In genomic region chrX:7690842-7691241, GRCh38 we compare ENCODE assay signal across 17 cellular contexts.
DNase-seq lines count a peak whose midpoint lies in the region; ATAC-seq and TF ChIP-seq lines count a peak whose summit lies in the region.
"Had no signal": no experiment of that assay in that cellular context is flagged by ENCODE, and none has a peak within 500 bp of the region (broad histone marks: within the 10 kb centered on the region; RNA-seq: fewer than 3 reads in every experiment).

No MANE protein-coding gene starts in this region.

- no peaks in the 10 kb centered on the region for H3K4me1 Mint-ChIP-seq in activated T-helper 1 cell treated with anti-CD3 and anti-CD28 coated beads, Interleukin-12 subunit alpha, Interleukin-12 subunit beta, Interleukin-2, Interleukin-4 antibody, amounts not matched to agents 30 ng/mL and 10 ng/mL and 1 ng/mL, durations not matched to agents 14 hours and 24 hours and 36 hours (ENCODE audit: low read depth)
- H3K4me1 Mint-ChIP-seq in activated naive CD4-positive, alpha-beta T cell treated with anti-CD3 and anti-CD28 coated beads, Interleukin-2, amount 10 ng/mL, durations not matched to agents 7 days and 5 days = no peaks in the 10 kb centered on the region
- H3K4me1 Mint-ChIP-seq: B cell had no signal

- H3K9me3 ChIP-seq in DOHH2 (ENCODE audit: control insufficient read depth, insufficient read depth, low read length) (no peaks in the 10 kb centered on the region), SU-DHL-6 (ENCODE audit: insufficient read depth, low read length) (no peaks in the 10 kb centered on the region), heart right ventricle (no peaks in the 10 kb centered on the region), transverse colon (no peaks in the 10 kb centered on the region)

- no peaks in the 10 kb centered on the region for H3K9me2 ChIP-seq in DOHH2 (replicated peaks; ENCODE audit: control insufficient read depth, low read length)
- no peaks in the 10 kb centered on the region for H3K9me2 ChIP-seq in SU-DHL-6 (replicated peaks; ENCODE audit: insufficient read depth, low read length)

- H3K27ac Mint-ChIP-seq in activated T-helper 1 cell treated with anti-CD3 and anti-CD28 coated beads, Interleukin-12 subunit alpha, Interleukin-12 subunit beta, Interleukin-2, Interleukin-4 antibody, amounts not matched to agents 30 ng/mL and 10 ng/mL and 1 ng/mL, durations not matched to agents 14 hours and 24 hours and 36 hours = no peak overlapping the region
- no peak overlapping the region for H3K27ac Mint-ChIP-seq in activated naive CD4-positive, alpha-beta T cell treated with anti-CD3 and anti-CD28 coated beads, Interleukin-2, amount 10 ng/mL, durations not matched to agents 7 days and 5 days
- H3K27ac Mint-ChIP-seq: B cell; CD4-positive, alpha-beta T cell had no signal

- H3K79me2 ChIP-seq in DOHH2 (ENCODE audit: control insufficient read depth, low read length) (no peaks in the 10 kb centered on the region), SU-DHL-6 (ENCODE audit: insufficient read depth, low read length) (no peaks in the 10 kb centered on the region)

- no peak for TF ChIP-seq CTCF in DOHH2 (IDR thresholded peaks at IDR 0.05; ENCODE audit: low read depth, low read length, poor library complexity, severe bottlenecking)
- TF ChIP-seq CTCF in SU-DHL-6 (IDR thresholded peaks at IDR 0.05; ENCODE audit: insufficient read depth, low read length, poor library complexity, severe bottlenecking) = no peak
- TF ChIP-seq CTCF in heart right ventricle (IDR thresholded peaks at IDR 0.05) = no peak
- TF ChIP-seq CTCF in transverse colon (IDR thresholded peaks at IDR 0.05) = no peak

- H3K27ac ChIP-seq in DOHH2 (ENCODE audit: low read depth, low read length) = no peak overlapping the region
- H3K27ac ChIP-seq in SU-DHL-6 (ENCODE audit: low read depth, low read length) = peak overlapping the region; percentile 47
- no peak overlapping the region for H3K27ac ChIP-seq in heart right ventricle
- H3K27ac ChIP-seq in transverse colon = no peak overlapping the region

- H3K9me3 Mint-ChIP-seq in activated T-helper 1 cell treated with anti-CD3 and anti-CD28 coated beads, Interleukin-12 subunit alpha, Interleukin-12 subunit beta, Interleukin-2, Interleukin-4 antibody, amounts not matched to agents 30 ng/mL and 10 ng/mL and 1 ng/mL, durations not matched to agents 14 hours and 24 hours and 36 hours = no peaks in the 10 kb centered on the region
- H3K9me3 Mint-ChIP-seq in activated naive CD4-positive, alpha-beta T cell treated with anti-CD3 and anti-CD28 coated beads, Interleukin-2, amount 10 ng/mL, durations not matched to agents 7 days and 5 days = no peaks in the 10 kb centered on the region
- H3K9me3 Mint-ChIP-seq: CD4-positive, alpha-beta T cell had no signal

- no peaks in the 10 kb centered on the region for H3K27me3 ChIP-seq in DOHH2 (ENCODE audit: control insufficient read depth, low read length)
- no peaks in the 10 kb centered on the region for H3K27me3 ChIP-seq in SU-DHL-6 (ENCODE audit: low read length)
- H3K27me3 ChIP-seq in heart right ventricle = no peaks in the 10 kb centered on the region
- H3K27me3 ChIP-seq in transverse colon = no peaks in the 10 kb centered on the region

- no peak for TF ChIP-seq EP300 in transverse colon (IDR thresholded peaks at IDR 0.05; ENCODE audit: low read depth)

- no peaks in the 10 kb centered on the region for H3K36me3 ChIP-seq in DOHH2 (ENCODE audit: control insufficient read depth, low read length)
- H3K36me3 ChIP-seq in SU-DHL-6 (ENCODE audit: low read length) = no peaks in the 10 kb centered on the region
- H3K36me3 ChIP-seq in heart right ventricle = no peaks in the 10 kb centered on the region
- no peaks in the 10 kb centered on the region for H3K36me3 ChIP-seq in transverse colon

- H3K4me3 Mint-ChIP-seq in activated T-helper 1 cell treated with anti-CD3 and anti-CD28 coated beads, Interleukin-12 subunit alpha, Interleukin-12 subunit beta, Interleukin-2, Interleukin-4 antibody, amounts not matched to agents 30 ng/mL and 10 ng/mL and 1 ng/mL, durations not matched to agents 14 hours and 24 hours and 36 hours = no peak overlapping the region
- H3K4me3 Mint-ChIP-seq in activated naive CD4-positive, alpha-beta T cell treated with anti-CD3 and anti-CD28 coated beads, Interleukin-2, amount 10 ng/mL, durations not matched to agents 7 days and 5 days = no peak overlapping the region
- H3K4me3 Mint-ChIP-seq: B cell; CD4-positive, alpha-beta T cell had no signal

- 0 out of 2 replicates have a peak overlapping the region, but pooled peaks have one; percentile 28 for H3K4me2 ChIP-seq in DOHH2 (ENCODE audit: low read length)
- H3K4me2 ChIP-seq in SU-DHL-6 (ENCODE audit: low read depth, low read length, poor library complexity, severe bottlenecking) = no peak overlapping the region

- TF ChIP-seq POLR2A in transverse colon (IDR thresholded peaks at IDR 0.05) = no peak

- no peak overlapping the region for H2AFZ ChIP-seq in SU-DHL-6 (ENCODE audit: low read depth, low read length, severe bottlenecking)

- in situ Hi-C loops in transverse colon (cut with MboI; ENCODE audit: low pct_ligation_motif_present in 1 of 4, low pct_unique_long_range_greater_than_20kb in 1 of 4, low sequenced_read_pairs in 3 of 4) = no loop called here

- peaks cover 2% of the 10 kb centered on the region for H3K27me3 Mint-ChIP-seq in activated T-helper 1 cell treated with anti-CD3 and anti-CD28 coated beads, Interleukin-12 subunit alpha, Interleukin-12 subunit beta, Interleukin-2, Interleukin-4 antibody, amounts not matched to agents 30 ng/mL and 10 ng/mL and 1 ng/mL, durations not matched to agents 14 hours and 24 hours and 36 hours (ENCODE audit: insufficient read depth)
- no peaks in the 10 kb centered on the region for H3K27me3 Mint-ChIP-seq in activated naive CD4-positive, alpha-beta T cell treated with anti-CD3 and anti-CD28 coated beads, Interleukin-2, amount 10 ng/mL, durations not matched to agents 7 days and 5 days
- H3K27me3 Mint-ChIP-seq: B cell; CD4-positive, alpha-beta T cell had no signal

- no peak for ATAC-seq in heart right ventricle

- whole genome bisulfite sequencing in heart right ventricle, 2 donors = 26 to 29% methylated on average over 8 of the region's 8 CpGs
- WGBS in transverse colon (ENCODE audit: low coverage in 1 of 2), 2 donors = 43 to 47% methylated on average over 3 to 8 of the region's 8 CpGs

- H3F3A ChIP-seq in DOHH2 (ENCODE audit: control insufficient read depth, insufficient read depth) = no peaks in the 10 kb centered on the region
- no peaks in the 10 kb centered on the region for H3F3A ChIP-seq in SU-DHL-6 (ENCODE audit: insufficient read depth)

- peaks cover 62% of the 10 kb centered on the region for H3K4me1 ChIP-seq in DOHH2 (ENCODE audit: control insufficient read depth, low read length)
- H3K4me1 ChIP-seq in heart right ventricle = no peaks in the 10 kb centered on the region
- no peaks in the 10 kb centered on the region for H3K4me1 ChIP-seq in transverse colon

- H3K4me3 ChIP-seq in DOHH2 (ENCODE audit: low read length) (no peak overlapping the region), SU-DHL-6 (ENCODE audit: insufficient read depth, low read length, poor library complexity, severe bottlenecking) (no peak overlapping the region), heart right ventricle (no peak overlapping the region), transverse colon (no peak overlapping the region)

- no peaks in the 10 kb centered on the region for H4K20me1 ChIP-seq in DOHH2 (ENCODE audit: control insufficient read depth, insufficient read depth, low read depth, low read length)
- H4K20me1 ChIP-seq in SU-DHL-6 (ENCODE audit: low read depth, low read length) = no peaks in the 10 kb centered on the region

- CTCF ChIA-PET in activated naive CD4-positive, alpha-beta T cell treated with anti-CD3 and anti-CD28 coated beads, Interleukin-2, amount 10 ng/mL, durations not matched to agents 7 days and 5 days (lab: Charles Lee) = no interaction called here

- H3K9ac ChIP-seq in SU-DHL-6 (ENCODE audit: low read length) = no peak overlapping the region

- peak; percentile 80 for DNase-seq in NCI-H146 (lab: John Stamatoyannopoulos, UW)
- peak; percentile 59 for DNase-seq in islet precursor cell
- no peak for DNase-seq in activated T-helper 1 cell treated with anti-CD3 and anti-CD28 coated beads, Interleukin-12 subunit alpha, Interleukin-12 subunit beta, Interleukin-2, Interleukin-4 antibody, amounts not matched to agents 30 ng/mL and 10 ng/mL and 1 ng/mL, durations not matched to agents 14 hours and 24 hours and 36 hours (ENCODE audit: low spot score)
- DNase-seq in activated naive CD4-positive, alpha-beta T cell treated with anti-CD3 and anti-CD28 coated beads, Interleukin-2, amount 10 ng/mL, durations not matched to agents 7 days and 5 days = no peak
- no peak for DNase-seq in heart right ventricle
- no peak for DNase-seq in transverse colon
- DNase-seq: ACHN; CD4-positive, alpha-beta T cell; IMR-90; NCI-H1694; NCI-H2107; NCI-H226; NCI-H82; SHP77 treated with DMSO at 0.1 percent for 48 hours had no signal

- intact Hi-C loops in activated T-helper 1 cell treated with anti-CD3 and anti-CD28 coated beads, Interleukin-12 subunit alpha, Interleukin-12 subunit beta, Interleukin-2, Interleukin-4 antibody, amounts not matched to agents 30 ng/mL and 10 ng/mL and 1 ng/mL, durations not matched to agents 14 hours and 24 hours and 36 hours (cut with micrococcal nuclease) = no loop called here
- intact Hi-C loops in heart right ventricle (cut with DNase I) (no loop called here), transverse colon (cut with DNase I; ENCODE audit: low total_unique reads) (no loop called here)

- no peaks in the 10 kb centered on the region for H3K36me3 Mint-ChIP-seq in activated T-helper 1 cell treated with anti-CD3 and anti-CD28 coated beads, Interleukin-12 subunit alpha, Interleukin-12 subunit beta, Interleukin-2, Interleukin-4 antibody, amounts not matched to agents 30 ng/mL and 10 ng/mL and 1 ng/mL, durations not matched to agents 14 hours and 24 hours and 36 hours (ENCODE audit: low read depth)
- no peaks in the 10 kb centered on the region for H3K36me3 Mint-ChIP-seq in activated naive CD4-positive, alpha-beta T cell treated with anti-CD3 and anti-CD28 coated beads, Interleukin-2, amount 10 ng/mL, durations not matched to agents 7 days and 5 days

Comparison
In these comparisons a context has a peak if more than half of its experiments do, and no peak if none do; other contexts are left out.
1. DNase-seq: peak in NCI-H146 (single experiment) and islet precursor cell (single experiment); none in activated T-helper 1 cell treated with anti-CD3 and anti-CD28 coated beads, Interleukin-12 subunit alpha, Interleukin-12 subunit beta, Interleukin-2, Interleukin-4 antibody, amounts not matched to agents 30 ng/mL and 10 ng/mL and 1 ng/mL, durations not matched to agents 14 hours and 24 hours and 36 hours (single experiment), activated naive CD4-positive, alpha-beta T cell treated with anti-CD3 and anti-CD28 coated beads, Interleukin-2, amount 10 ng/mL, durations not matched to agents 7 days and 5 days (single experiment), heart right ventricle (0 of 2) and transverse colon (single experiment).